ENCODE assay signal across 17 cellular contexts in the genomic region with DNA sequence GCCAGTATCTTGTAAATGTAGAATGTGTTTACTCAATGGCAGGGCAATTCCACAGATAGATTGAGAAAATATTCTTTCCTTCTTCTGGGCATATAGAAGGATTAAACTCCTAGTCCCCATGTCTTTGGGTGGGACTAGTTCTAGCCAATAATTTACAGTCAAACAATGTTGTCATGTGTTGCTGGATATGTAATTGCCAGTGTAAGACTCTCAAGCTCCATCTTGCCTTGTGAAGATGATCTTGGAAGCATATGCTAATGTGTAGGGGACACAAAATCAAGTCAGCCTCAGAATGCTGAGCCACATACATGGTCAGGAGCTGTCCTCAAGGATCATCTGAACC.
DNase-seq lines count a peak whose midpoint lies in the region; ATAC-seq and TF ChIP-seq lines count a peak whose summit lies in the region.
"Had no signal": no experiment of that assay in that cellular context is flagged by ENCODE, and none has a peak within 500 bp of the region (broad histone marks: within the 10 kb centered on the region; RNA-seq: fewer than 3 reads in every experiment).

No MANE protein-coding gene starts in this region.

- no peaks in the 10 kb centered on the region for H3K36me3 ChIP-seq in left lung

- no peaks in the 10 kb centered on the region for H3K27me3 ChIP-seq in left lung

- no peak overlapping the region for H3K4me3 ChIP-seq in left lung
- H3K4me3 ChIP-seq: psoas muscle had no signal

- in situ Hi-C loops in SK-MEL-5 (cut with HindIII; ENCODE audit: low pct_unique_long_range_greater_than_20kb, low sequenced_read_pairs), result no loop called here

- H3K4me1 ChIP-seq in left lung, result peaks cover 0 to 5% of the 10 kb centered on the region in 2 donors
- H3K4me1 ChIP-seq: psoas muscle had no signal

- peak; percentile 74 for DNase-seq in SK-MEL-5 (ENCODE audit: low read depth, low spot score)
- no peak for DNase-seq in left lung
- no peak for DNase-seq in NCI-H1694 treated with DMSO at 0.1 percent for 48 hours (lab: John Stamatoyannopoulos, UW)
- DNase-seq in retina, result no peak
- DNase-seq in ecto neural progenitor cell (ENCODE audit: low spot score), result no peak
- no peak for DNase-seq in NOMO-1 treated with dmso at 0.1 percent for 144 hours (lab: John Stamatoyannopoulos, UW; ENCODE audit: unreplicated experiment)
- DNase-seq: activated naive CD4-positive, alpha-beta T cell treated with anti-CD3 and anti-CD28 coated beads, Interleukin-2, amount 10 ng/mL, durations not matched to agents 7 days and 5 days; immature natural killer cell; NCI-H1092; NCI-H510A treated with DMSO at 0.1 percent for 48 hours; psoas muscle; stimulated activated CD4-positive, alpha-beta T cell treated with anti-CD3 and anti-CD28 coated beads, Interleukin-2, amount 100 ng/mL, for 24 hours; T1000 had no signal

- intact Hi-C loops in left lung (cut with DNase I), result no loop called here

- TF ChIP-seq CTCF in left lung (IDR thresholded peaks at IDR 0.05), result no peak

- no peaks in the 10 kb centered on the region for H3K9me3 ChIP-seq in left lung
- H3K9me3 ChIP-seq: psoas muscle had no signal

- peak; percentile 57 for ATAC-seq in GM18498 (IDR thresholded peaks at IDR 0.05; ENCODE audit: unreplicated experiment)
- ATAC-seq in HG02759 (IDR thresholded peaks at IDR 0.05; ENCODE audit: unreplicated experiment), result peak; percentile 59
- peak; percentile 30 for ATAC-seq in left lung
- ATAC-seq: psoas muscle; stimulated activated effector memory CD8-positive, alpha-beta T cell treated with anti-CD3 and anti-CD28 coated beads, Interleukin-12 subunit alpha, Interleukin-12 subunit beta, amount 100 ng/mL, for 72 hours had no signal

- peak overlapping the region; percentile 56 to 71 for H3K27ac ChIP-seq in left lung
- H3K27ac ChIP-seq: psoas muscle, RWPE1 had no signal
